In genomic region chr10:31758495-31758894, GRCh38 we compare ENCODE assay signal across 9 cellular contexts.
A peak's percentile ranks its signal among the peaks of the same experiment; 100 is the strongest.
DNase-seq lines count a peak whose midpoint lies in the region; ATAC-seq, FAIRE-seq and TF ChIP-seq lines count a peak whose summit lies in the region.
"Had no signal": no experiment of that assay in that cellular context is flagged by ENCODE, and none has a peak within 500 bp of the region (broad histone marks: within the 10 kb centered on the region; RNA-seq: fewer than 3 reads in every experiment).

No MANE protein-coding gene starts in this region.

- DNase-seq in activated CD4-positive, alpha-beta T cell treated with anti-CD3 and anti-CD28 coated beads for 36 hours: no peak
- no peak for DNase-seq in activated CD4-positive, alpha-beta T cell treated with anti-CD3 and anti-CD28 coated beads for 48 hours
- DNase-seq in hepatocyte (ENCODE audit: low spot score) (peak; percentile 22), stomach (no peak), small intestine (no peak), left colon (no peak)
- DNase-seq: activated gamma-delta T cell had no signal

- no peaks in the 10 kb centered on the region for H3K9me3 Mint-ChIP-seq in activated CD4-positive, alpha-beta T cell treated with anti-CD3 and anti-CD28 coated beads for 36 hours (ENCODE audit: low read depth)
- H3K9me3 Mint-ChIP-seq in activated T-helper 17 cell treated with anti-CD3 and anti-CD28 coated beads, Interleukin-2, amount 50 U/mL, for 72 hours: no peaks in the 10 kb centered on the region

- no peak for ATAC-seq in activated CD4-positive, alpha-beta T cell treated with anti-CD3 and anti-CD28 coated beads for 36 hours
- no peak for ATAC-seq in activated T-helper 17 cell treated with anti-CD3 and anti-CD28 coated beads, Interleukin-2, amount 50 U/mL, for 72 hours (replicated peaks)
- ATAC-seq in HG03378 (IDR thresholded peaks at IDR 0.05; ENCODE audit: unreplicated experiment): no peak
- ATAC-seq in left colon: no peak

- H3K4me1 ChIP-seq in hepatocyte (ENCODE audit: insufficient read depth): peaks cover 11% of the 10 kb centered on the region
- peaks cover 9 to 42% (median 26%) of the 10 kb centered on the region in 4 donors for H3K4me1 ChIP-seq in stomach
- peaks cover 0 to 9% of the 10 kb centered on the region in 2 donors for H3K4me1 ChIP-seq in small intestine (ENCODE audit: control insufficient read depth in 2 of 2, insufficient read depth in 1 of 2, low read depth in 1 of 2, low read length in 1 of 2)

- no peak for TF ChIP-seq EP300 in stomach (IDR thresholded peaks at IDR 0.05)

- peaks cover 15% of the 10 kb centered on the region for H3K4me1 Mint-ChIP-seq in activated CD4-positive, alpha-beta T cell treated with anti-CD3 and anti-CD28 coated beads for 36 hours
- peaks cover 5% of the 10 kb centered on the region for H3K4me1 Mint-ChIP-seq in activated T-helper 17 cell treated with anti-CD3 and anti-CD28 coated beads, Interleukin-2, amount 50 U/mL, for 72 hours

- H3K4me2 ChIP-seq in hepatocyte: peak overlapping the region; percentile 84

- CTCF ChIA-PET in activated CD4-positive, alpha-beta T cell treated with anti-CD3 and anti-CD28 coated beads for 36 hours (lab: Charles Lee): no interaction called here

- H3K27ac ChIP-seq in hepatocyte (peak overlapping the region; percentile 96), stomach (peak overlapping the region; percentile 29 to 99 (median 96)), small intestine (ENCODE audit: low read depth in 1 of 2, low read length in 1 of 2) (peak overlapping the region in 1 of 2 donors; percentile 2)

- no peak overlapping the region for H2AFZ ChIP-seq in hepatocyte

- H3K4me3 ChIP-seq in hepatocyte (no peak overlapping the region), stomach (peak overlapping the region in 1 of 4 donors; percentile 73), small intestine (ENCODE audit: low read depth in 1 of 2, low read length in 2 of 2) (no peak overlapping the region)

- no peaks in the 10 kb centered on the region for H4K20me1 ChIP-seq in hepatocyte (ENCODE audit: insufficient read depth, poor library complexity, severe bottlenecking)

- H3K27ac Mint-ChIP-seq in activated CD4-positive, alpha-beta T cell treated with anti-CD3 and anti-CD28 coated beads for 36 hours: peak overlapping the region; percentile 25
- peak overlapping the region; percentile 96 for H3K27ac Mint-ChIP-seq in activated T-helper 17 cell treated with anti-CD3 and anti-CD28 coated beads, Interleukin-2, amount 50 U/mL, for 72 hours

- H3K4me3 Mint-ChIP-seq in activated CD4-positive, alpha-beta T cell treated with anti-CD3 and anti-CD28 coated beads for 36 hours: peak overlapping the region; percentile 12
- peak overlapping the region; percentile 88 for H3K4me3 Mint-ChIP-seq in activated T-helper 17 cell treated with anti-CD3 and anti-CD28 coated beads, Interleukin-2, amount 50 U/mL, for 72 hours

- no peak for FAIRE-seq in small intestine (lab: Jason Lieb, UNC)

- H3K27me3 Mint-ChIP-seq in activated CD4-positive, alpha-beta T cell treated with anti-CD3 and anti-CD28 coated beads for 36 hours: no peaks in the 10 kb centered on the region
- H3K27me3 Mint-ChIP-seq in activated T-helper 17 cell treated with anti-CD3 and anti-CD28 coated beads, Interleukin-2, amount 50 U/mL, for 72 hours: no peaks in the 10 kb centered on the region

- TF ChIP-seq CTCF in hepatocyte (IDR thresholded peaks at IDR 0.05; ENCODE audit: poor library complexity) (no peak), stomach (IDR thresholded peaks at IDR 0.05) (no peak)

- H3K36me3 ChIP-seq in hepatocyte (replicated peaks; ENCODE audit: insufficient read depth, low read depth) (no peaks in the 10 kb centered on the region), stomach (no peaks in the 10 kb centered on the region), small intestine (ENCODE audit: control insufficient read depth in 2 of 2, insufficient read depth in 2 of 2, low read length in 2 of 2) (no peaks in the 10 kb centered on the region)

- WGBS in hepatocyte (ENCODE audit: low lambda C conversion rate, missing lambda C conversion rate): 83% methylated on average over 5 of the region's 5 CpGs
- WGBS in stomach, 5 donors: 76 to 89% (median 81%) methylated on average over 5 of the region's 5 CpGs
- WGBS in small intestine, 3 donors: 63 to 75% (median 72%) methylated on average over 5 of the region's 5 CpGs

- TF ChIP-seq POLR2A in stomach (IDR thresholded peaks at IDR 0.05): no peak

- no peaks in the 10 kb centered on the region for H3K27me3 ChIP-seq in hepatocyte
- no peaks in the 10 kb centered on the region for H3K27me3 ChIP-seq in stomach
- no peaks in the 10 kb centered on the region for H3K27me3 ChIP-seq in small intestine (ENCODE audit: control insufficient read depth in 2 of 2, insufficient read depth in 2 of 2, low read length in 2 of 2)

- POLR2A ChIA-PET in activated CD4-positive, alpha-beta T cell treated with anti-CD3 and anti-CD28 coated beads for 36 hours (lab: Charles Lee): interaction anchor here (2.0 kb wide), 1 partner anchor 13 kb away, joined by 6 read pairs; no protein-coding TSS in a partner anchor

- intact Hi-C loops in activated CD4-positive, alpha-beta T cell treated with anti-CD3 and anti-CD28 coated beads for 36 hours (cut with DNase I, micrococcal nuclease): loop anchor here in 1 of 2 experiments (10.0 kb wide), 1 partner anchor 596 kb away; no protein-coding TSS in a partner anchor
- intact Hi-C loops in stomach (cut with DNase I; ENCODE audit: low total_unique reads): no loop called here
- intact Hi-C loops in left colon (cut with DNase I, micrococcal nuclease): no loop called here

- H3K79me2 ChIP-seq in hepatocyte: no peaks in the 10 kb centered on the region

- H3K36me3 Mint-ChIP-seq in activated CD4-positive, alpha-beta T cell treated with anti-CD3 and anti-CD28 coated beads for 36 hours (ENCODE audit: low read depth): peaks cover 2% of the 10 kb centered on the region
- peaks cover 6% of the 10 kb centered on the region for H3K36me3 Mint-ChIP-seq in activated T-helper 17 cell treated with anti-CD3 and anti-CD28 coated beads, Interleukin-2, amount 50 U/mL, for 72 hours (ENCODE audit: low read depth)

- H3K9me3 ChIP-seq in hepatocyte (ENCODE audit: low read depth) (no peaks in the 10 kb centered on the region), stomach (no peaks in the 10 kb centered on the region), small intestine (ENCODE audit: control insufficient read depth, low read depth) (no peaks in the 10 kb centered on the region)

- H3K9me2 ChIP-seq in hepatocyte (replicated peaks; ENCODE audit: insufficient read depth): no peaks in the 10 kb centered on the region
